In genomic region chr19:12400618-12401502, GRCh38 we compare ENCODE assay signal across 1 cellular context.
TF ChIP-seq lines count a peak whose summit lies in the region.

Gene ZNF799 (minus strand): TSS chr19:12401271. CDS start chr19:12401070, 201 bp downstream.

TF ChIP-seq in K562, 482 proteins besides CTCF, POLR2A, EP300 and RAD21 (continued from another document and continues in another):
- TF ChIP-seq MNT (conservative IDR thresholded peaks at IDR 0.05) (peak; percentile 55 to 84; a peak in 3 of 4 replicates), SRF (CRISPR knock-in tag; IDR thresholded peaks at IDR 0.05) (no peak), BCLAF1 (IDR thresholded peaks at IDR 0.05; ENCODE audit: borderline replicate concordance in 1 of 2, control insufficient read depth in 1 of 2, low read depth in 2 of 2, low read length in 1 of 2) (no peak), HDAC1 (IDR thresholded peaks at IDR 0.05) (peak in 1 of 2 experiments; percentile 67; a peak in 2 of 4 replicates), KAT8 (IDR thresholded peaks at IDR 0.05; ENCODE audit: low read depth) (no peak), CHD7 (IDR thresholded peaks at IDR 0.05; ENCODE audit: low read depth, low read length) (no peak), ZNF324 (CRISPR knock-in tag; IDR thresholded peaks at IDR 0.05) (no peak), RAD51 (IDR thresholded peaks at IDR 0.05; ENCODE audit: borderline replicate concordance, low read depth) (0 out of 2 replicates have a peak, but pooled peaks have one; percentile 52), KAT7 (CRISPR knock-in tag; IDR thresholded peaks at IDR 0.05; ENCODE audit: borderline replicate concordance) (no peak), ZNF143 (CRISPR knock-in tag; IDR thresholded peaks at IDR 0.05) (no peak), RREB1 (CRISPR knock-in tag; IDR thresholded peaks at IDR 0.05) (no peak), BDP1 (IDR thresholded peaks at IDR 0.05; ENCODE audit: insufficient read depth, insufficient read length) (no peak), EGR1 (conservative IDR thresholded peaks at IDR 0.05) (peak; percentile 66), PBX2 (CRISPR knock-in tag; IDR thresholded peaks at IDR 0.05; ENCODE audit: low read depth) (peak; percentile 90), PBX2 (tag; conservative IDR thresholded peaks at IDR 0.05; ENCODE audit: low read depth) (peak; percentile 97), ZNF41 (CRISPR knock-in tag; conservative IDR thresholded peaks at IDR 0.05) (no peak), GABPA (tag; conservative IDR thresholded peaks at IDR 0.05; ENCODE audit: low read depth) (peak; percentile 67), RFX1 (IDR thresholded peaks at IDR 0.05) (peak; percentile 33; the same call in 1 of the 2 replicates), CXXC5 (CRISPR knock-in tag; IDR thresholded peaks at IDR 0.05) (peak; percentile 83; the same call in 1 of the 2 replicates), ZNF785 (CRISPR knock-in tag; IDR thresholded peaks at IDR 0.05) (no peak), ELF4 (CRISPR knock-in tag; IDR thresholded peaks at IDR 0.05) (no peak), SIRT6 (IDR thresholded peaks at IDR 0.05; ENCODE audit: low read depth, low read length) (no peak), MTA2 (IDR thresholded peaks at IDR 0.05; ENCODE audit: low read depth) (no peak)
